ENCODE assay signal across 33 cellular contexts in genomic region chr10:100899181-100899580, GRCh38.
"Had no signal": no experiment of that assay in that cellular context is flagged by ENCODE, and none has a peak within 500 bp of the region (broad histone marks: within the 10 kb centered on the region; RNA-seq: fewer than 3 reads in every experiment).

No MANE protein-coding gene starts in this region.

- H3K4me3 Mint-ChIP-seq: activated B cell treated with CpG ODN at 0.5 μM for 24 hours; activated CD4-positive, alpha-beta memory T cell treated with anti-CD3 and anti-CD28 coated beads for 36 hours; activated naive CD8-positive, alpha-beta T cell treated with anti-CD3 and anti-CD28 coated beads for 36 hours had no signal

- H3K9me3 ChIP-seq: body of pancreas, breast epithelium, MG63, Peyer's patch had no signal

- H3K9me3 Mint-ChIP-seq: activated B cell treated with CpG ODN at 0.5 μM for 24 hours; activated CD4-positive, alpha-beta memory T cell treated with anti-CD3 and anti-CD28 coated beads for 36 hours; activated naive CD8-positive, alpha-beta T cell treated with anti-CD3 and anti-CD28 coated beads for 36 hours had no signal

- ATAC-seq: body of pancreas, PC-3 had no signal

- H3K4me1 Mint-ChIP-seq: activated naive CD8-positive, alpha-beta T cell treated with anti-CD3 and anti-CD28 coated beads for 36 hours had no signal

- H3K36me3 ChIP-seq: breast epithelium, MG63, Peyer's patch had no signal

- DNase-seq: activated B cell treated with CpG ODN at 0.5 μM for 24 hours; activated CD4-positive, alpha-beta memory T cell treated with anti-CD3 and anti-CD28 coated beads for 36 hours; activated CD4-positive, alpha-beta T cell treated with anti-CD3 and anti-CD28 coated beads for 4 hours; activated CD4-positive, alpha-beta T cell treated with anti-CD3 and anti-CD28 coated beads, Interleukin-2, amount 50 U/mL, for 1 hour; activated CD4-positive, CD25-positive, alpha-beta regulatory T cell treated with anti-CD3 and anti-CD28 coated beads, Interleukin-2, amount 50 U/mL, for 72 hours; activated CD8-positive, alpha-beta memory T cell treated with anti-CD3 and anti-CD28 coated beads, Interleukin-2, amount 50 U/mL, for 4 hours; activated effector memory CD4-positive, alpha-beta T cell treated with Interleukin-2 at 50 U/mL for 16 hours; activated naive CD4-positive, alpha-beta T cell treated with anti-CD3 and anti-CD28 coated beads, Interleukin-2, amount 50 U/mL, for 16 hours; activated naive CD8-positive, alpha-beta T cell treated with anti-CD3 and anti-CD28 coated beads for 36 hours; activated T-cell treated with anti-CD3 and anti-CD28 coated beads for 4 hours; activated T-cell treated with anti-CD3 and anti-CD28 coated beads, Interleukin-2, amount 50 U/mL, for 48 hours; body of pancreas; Kasumi-1; KBM-7; MG63; NCI-H1048; NCI-H1105 treated with DMSO at 0.1 percent for 48 hours; NCI-H1436; NCI-H1694 treated with DMSO at 0.1 percent for 48 hours; NCI-H2029; NCI-H345; NCI-H524 treated with DMSO at 0.1 percent for 48 hours; NK-92 treated with Interleukin-12 subunit alpha and Interleukin-12 subunit beta, amount 100 ng/mL, for 24 hours; PC-3; Peyer's patch; RPMI8226; SIG-M5; SW 1271; T-helper 1 cell; T-helper 2 cell; T-helper 9 cell had no signal

- H3K4me3 ChIP-seq: body of pancreas, breast epithelium, MG63, Peyer's patch had no signal

- H3K36me3 Mint-ChIP-seq: activated CD4-positive, alpha-beta memory T cell treated with anti-CD3 and anti-CD28 coated beads for 36 hours; activated naive CD8-positive, alpha-beta T cell treated with anti-CD3 and anti-CD28 coated beads for 36 hours had no signal

- H3K27ac Mint-ChIP-seq: activated B cell treated with CpG ODN at 0.5 μM for 24 hours; activated CD4-positive, alpha-beta memory T cell treated with anti-CD3 and anti-CD28 coated beads for 36 hours; activated naive CD8-positive, alpha-beta T cell treated with anti-CD3 and anti-CD28 coated beads for 36 hours had no signal

- H3K4me1 ChIP-seq: body of pancreas, breast epithelium had no signal

- H3K27me3 ChIP-seq: body of pancreas, MG63, Peyer's patch had no signal

- H3K27ac ChIP-seq: body of pancreas, breast epithelium, Peyer's patch, VCaP had no signal
